11 cellular contexts compared by ENCODE assay signal in the genomic region with DNA sequence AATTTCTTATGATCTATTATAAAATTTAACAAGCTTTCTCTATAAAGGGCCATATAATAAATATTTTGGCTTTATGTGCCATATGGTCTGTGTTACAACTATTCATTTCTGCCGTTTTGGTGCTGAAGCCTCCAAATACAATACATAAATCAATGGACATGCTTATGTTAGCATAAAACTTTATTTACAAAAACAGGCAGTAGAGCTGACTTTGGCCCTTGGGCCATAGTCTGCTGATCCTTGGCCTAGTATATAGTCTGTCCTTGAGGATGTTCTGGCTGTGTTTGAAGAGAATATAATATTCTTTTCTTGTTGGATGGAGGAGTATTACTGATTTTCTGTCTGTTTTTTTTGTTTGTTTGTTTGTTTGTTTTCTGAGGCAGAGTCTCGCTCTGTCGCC.
"Had no signal": no experiment of that assay in that cellular context is flagged by ENCODE, and none has a peak within 500 bp of the region (broad histone marks: within the 10 kb centered on the region; RNA-seq: fewer than 3 reads in every experiment).

No MANE protein-coding gene starts in this region.

- H3K4me1 Mint-ChIP-seq: GM23338, H9 had no signal

- H3K27ac ChIP-seq: GM23248 had no signal

- H3K9me3 ChIP-seq: HAP-1 had no signal

- H3K36me3 ChIP-seq: HAP-1 had no signal

- DNase-seq: GM23248, GOT3, H7, H9, HCEC 1CT, HFFc6 had no signal

- H3K4me3 ChIP-seq: GM23248, GM23338, HAP-1 had no signal

- H3K27ac Mint-ChIP-seq: GM23338, H9, HFFc6 had no signal

- H3K9me3 Mint-ChIP-seq: HFFc6 had no signal

- H3K4me3 Mint-ChIP-seq: GM23338, H9, HFFc6 had no signal

- H3K9ac ChIP-seq: GM23248 had no signal

- FAIRE-seq: H1, H54 had no signal

- H2AFZ ChIP-seq: GM23248, GM23338 had no signal

- H3K4me1 ChIP-seq: HAP-1 had no signal

- H3K4me2 ChIP-seq: GM23338 had no signal

- ATAC-seq: GM23338, HCT116 had no signal
